Comparison of ENCODE assay signal across 8 cellular contexts in the genomic region with DNA sequence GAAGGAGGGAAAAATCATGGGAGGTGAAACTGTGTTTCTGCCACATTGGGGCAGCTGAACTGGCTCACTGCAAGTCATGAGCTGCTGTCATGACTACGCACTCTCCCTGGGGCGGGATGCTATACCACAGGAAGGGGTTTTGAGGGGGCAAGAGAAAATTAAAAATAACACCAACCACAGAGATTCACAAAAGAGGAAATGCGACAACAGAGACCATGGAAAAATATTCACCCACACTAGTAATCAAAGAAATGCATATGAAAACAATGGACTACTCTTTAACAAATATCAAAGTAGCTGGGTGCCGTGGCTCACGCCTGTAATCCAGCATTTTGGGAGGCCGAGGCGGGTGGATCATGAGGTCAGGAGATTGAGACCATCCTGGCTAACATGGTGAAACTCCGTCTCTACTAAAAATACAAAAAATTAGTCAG.
DNase-seq lines count a peak whose midpoint lies in the region; ATAC-seq and TF ChIP-seq lines count a peak whose summit lies in the region.

No MANE protein-coding gene starts in this region.

- intact Hi-C loops in activated CD4-positive, alpha-beta T cell treated with anti-CD3 and anti-CD28 coated beads, Interleukin-2, amount 10 ng/mL, durations not matched to agents 24 days and 14 days (cut with micrococcal nuclease): no loop called here

- peak overlapping the region; percentile 64 for H3K4me3 Mint-ChIP-seq in activated CD4-positive, alpha-beta T cell treated with anti-CD3 and anti-CD28 coated beads, Interleukin-2, amount 10 ng/mL, durations not matched to agents 24 days and 14 days
- H3K4me3 Mint-ChIP-seq in mesothelial cell of epicardium: no peak overlapping the region

- peaks cover 13% of the 10 kb centered on the region for H3K36me3 Mint-ChIP-seq in activated CD4-positive, alpha-beta T cell treated with anti-CD3 and anti-CD28 coated beads, Interleukin-2, amount 10 ng/mL, durations not matched to agents 24 days and 14 days (ENCODE audit: low read depth)
- H3K36me3 Mint-ChIP-seq in mesothelial cell of epicardium: no peaks in the 10 kb centered on the region

- TF ChIP-seq CTCF in mesothelial cell of epicardium (IDR thresholded peaks at IDR 0.05; ENCODE audit: unreplicated experiment): no peak

- H3K27me3 Mint-ChIP-seq in activated CD4-positive, alpha-beta T cell treated with anti-CD3 and anti-CD28 coated beads, Interleukin-2, amount 10 ng/mL, durations not matched to agents 24 days and 14 days: no peaks in the 10 kb centered on the region
- peaks cover 19% of the 10 kb centered on the region for H3K27me3 Mint-ChIP-seq in mesothelial cell of epicardium (ENCODE audit: low read depth)

- DNase-seq in activated CD8-positive, alpha-beta memory T cell treated with anti-CD3 and anti-CD28 coated beads for 1 hour (ENCODE audit: extremely low read depth in 1 of 2, low read depth in 1 of 2): peak; percentile 9 to 24
- no peak for DNase-seq in activated CD8-positive, alpha-beta memory T cell treated with anti-CD3 and anti-CD28 coated beads, Interleukin-2, amount 50 U/mL, for 48 hours
- peak; percentile 72 for DNase-seq in activated CD4-positive, alpha-beta T cell treated with anti-CD3 and anti-CD28 coated beads, Interleukin-2, amount 10 ng/mL, durations not matched to agents 24 days and 14 days
- peak; percentile 21 for DNase-seq in stimulated activated CD8-positive, alpha-beta memory T cell treated with anti-CD3 and anti-CD28 coated beads, Interleukin-7, amount 100 ng/mL, for 24 hours (ENCODE audit: low read depth)
- DNase-seq in NCI-H1417 treated with DMSO at 0.1 percent for 48 hours (lab: John Stamatoyannopoulos, UW): no peak
- DNase-seq in mesothelial cell of epicardium (ENCODE audit: low spot score in 2 of 2, unreplicated experiment in 2 of 2): no peak

- peak; percentile 83 for ATAC-seq in HG03175 (IDR thresholded peaks at IDR 0.05; ENCODE audit: unreplicated experiment)
- no peak for ATAC-seq in GM18520 (IDR thresholded peaks at IDR 0.05; ENCODE audit: unreplicated experiment)

- H3K27ac Mint-ChIP-seq in activated CD4-positive, alpha-beta T cell treated with anti-CD3 and anti-CD28 coated beads, Interleukin-2, amount 10 ng/mL, durations not matched to agents 24 days and 14 days: peak overlapping the region; percentile 89
- no peak overlapping the region for H3K27ac Mint-ChIP-seq in mesothelial cell of epicardium

- H3K9me3 Mint-ChIP-seq in activated CD4-positive, alpha-beta T cell treated with anti-CD3 and anti-CD28 coated beads, Interleukin-2, amount 10 ng/mL, durations not matched to agents 24 days and 14 days: peaks cover 9% of the 10 kb centered on the region
- peaks cover 5% of the 10 kb centered on the region for H3K9me3 Mint-ChIP-seq in mesothelial cell of epicardium

- peaks cover 38% of the 10 kb centered on the region for H3K4me1 Mint-ChIP-seq in activated CD4-positive, alpha-beta T cell treated with anti-CD3 and anti-CD28 coated beads, Interleukin-2, amount 10 ng/mL, durations not matched to agents 24 days and 14 days
- H3K4me1 Mint-ChIP-seq in mesothelial cell of epicardium: no peaks in the 10 kb centered on the region

Comparison
In these comparisons a context has a peak if more than half of its experiments do, and no peak if none do; other contexts are left out.
1. DNase-seq: peak in activated CD8-positive, alpha-beta memory T cell treated with anti-CD3 and anti-CD28 coated beads for 1 hour (2 of 2), activated CD4-positive, alpha-beta T cell treated with anti-CD3 and anti-CD28 coated beads, Interleukin-2, amount 10 ng/mL, durations not matched to agents 24 days and 14 days (single experiment) and stimulated activated CD8-positive, alpha-beta memory T cell treated with anti-CD3 and anti-CD28 coated beads, Interleukin-7, amount 100 ng/mL, for 24 hours (single experiment); none in activated CD8-positive, alpha-beta memory T cell treated with anti-CD3 and anti-CD28 coated beads, Interleukin-2, amount 50 U/mL, for 48 hours (single experiment), NCI-H1417 treated with DMSO at 0.1 percent for 48 hours (single experiment) and mesothelial cell of epicardium (0 of 2).